ENCODE assay signal across 29 cellular contexts in the genomic region with DNA sequence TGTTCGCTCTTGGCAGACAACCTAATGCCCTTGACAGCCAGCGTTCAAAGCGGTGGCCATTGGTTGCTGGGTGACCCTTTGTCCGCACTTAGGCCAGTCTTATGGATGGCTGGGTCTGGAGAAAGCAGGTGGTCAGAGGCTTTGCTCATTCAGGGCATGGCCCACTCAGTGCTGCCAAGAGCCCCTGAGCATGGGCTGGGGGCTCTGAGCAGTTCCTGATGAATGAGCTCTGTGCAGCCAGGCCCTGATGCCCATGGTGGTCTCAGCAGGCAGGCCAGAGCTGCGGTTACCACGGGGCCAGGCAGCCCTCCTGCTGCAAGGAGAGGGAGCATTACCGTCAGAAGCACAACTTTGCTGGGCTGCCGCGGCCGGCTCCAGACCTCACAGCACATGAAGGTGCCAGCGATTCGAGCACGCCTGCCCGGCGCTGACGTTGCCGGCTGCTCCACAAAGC. TPM values are rescaled to one million over a fixed set of nuclear protein-coding genes. Genes with fewer than 3 reads are reported as not detected.
DNase-seq lines count a peak whose midpoint lies in the region; ATAC-seq and TF ChIP-seq lines count a peak whose summit lies in the region.
"Had no signal": no experiment of that assay in that cellular context is flagged by ENCODE, and none has a peak within 500 bp of the region (broad histone marks: within the 10 kb centered on the region; RNA-seq: fewer than 3 reads in every experiment).

No MANE protein-coding gene starts in this region.

- H3K4me1 Mint-ChIP-seq in T-helper 17 cell: no peaks in the 10 kb centered on the region
- H3K4me1 Mint-ChIP-seq: naive B cell had no signal

- in situ Hi-C loops in astrocyte of the spinal cord (cut with HindIII; ENCODE audit: low sequenced_read_pairs): no loop called here

- 89% methylated on average over 15 of the region's 17 CpGs for WGBS in suprapubic skin

- H3K27me3 Mint-ChIP-seq in T-helper 17 cell: peaks cover 5% of the 10 kb centered on the region
- H3K27me3 Mint-ChIP-seq: activated CD4-positive, alpha-beta memory T cell treated with anti-CD3 and anti-CD28 coated beads for 36 hours; naive B cell; stimulated activated naive CD8-positive, alpha-beta T cell treated with anti-CD3 and anti-CD28 coated beads, Interleukin-15, Interleukin-2, amounts not matched to agents 100 ng/mL and 50 ng/mL, for 24 hours had no signal

- H3K4me3 Mint-ChIP-seq in T-helper 17 cell: no peak overlapping the region
- H3K4me3 Mint-ChIP-seq: activated CD4-positive, alpha-beta memory T cell treated with anti-CD3 and anti-CD28 coated beads for 36 hours; activated T-helper 1 cell treated with anti-CD3 and anti-CD28 coated beads, Interleukin-12 subunit alpha, Interleukin-12 subunit beta, Interleukin-2, Interleukin-4 antibody, amounts not matched to agents 30 ng/mL and 10 ng/mL and 1 ng/mL, durations not matched to agents 14 hours and 24 hours and 36 hours; effector memory CD8-positive, alpha-beta T cell; naive B cell; stimulated activated naive CD8-positive, alpha-beta T cell treated with anti-CD3 and anti-CD28 coated beads, Interleukin-15, Interleukin-2, amounts not matched to agents 100 ng/mL and 50 ng/mL, for 24 hours had no signal

- TF ChIP-seq CTCF in astrocyte of the spinal cord (IDR thresholded peaks at IDR 0.05; ENCODE audit: low read depth, low read length) (no peak), suprapubic skin (IDR thresholded peaks at IDR 0.05) (no peak)

- no peaks in the 10 kb centered on the region for H3K36me3 ChIP-seq in suprapubic skin
- H3K36me3 ChIP-seq: BE2C, neutrophil, uterus had no signal

- no peak for TF ChIP-seq EP300 in suprapubic skin (IDR thresholded peaks at IDR 0.05)

- no peaks in the 10 kb centered on the region for H3K4me1 ChIP-seq in suprapubic skin
- H3K4me1 ChIP-seq: A549, BE2C, uterus had no signal

- no peak overlapping the region for H3K4me3 ChIP-seq in astrocyte of the spinal cord (ENCODE audit: low read depth, low read length)
- H3K4me3 ChIP-seq in suprapubic skin: no peak overlapping the region
- H3K4me3 ChIP-seq: A549, uterus had no signal

- peaks cover 3% of the 10 kb centered on the region for H3K27me3 ChIP-seq in suprapubic skin
- H3K27me3 ChIP-seq: BE2C, neutrophil, uterus had no signal

- no peaks in the 10 kb centered on the region for H3K9me3 ChIP-seq in T-helper 17 cell (ENCODE audit: control insufficient read depth, low read length, poor library complexity, severe bottlenecking)
- no peaks in the 10 kb centered on the region for H3K9me3 ChIP-seq in suprapubic skin
- H3K9me3 ChIP-seq: A549, neutrophil, uterus had no signal

- no peaks in the 10 kb centered on the region for H3K36me3 Mint-ChIP-seq in T-helper 17 cell (ENCODE audit: low read depth)
- H3K36me3 Mint-ChIP-seq: activated CD4-positive, alpha-beta memory T cell treated with anti-CD3 and anti-CD28 coated beads for 36 hours; naive B cell had no signal

- H3K27ac ChIP-seq in suprapubic skin: no peak overlapping the region
- H3K27ac ChIP-seq: A549, neutrophil, uterus had no signal

- no peak overlapping the region for H3K27ac Mint-ChIP-seq in T-helper 17 cell
- H3K27ac Mint-ChIP-seq: activated CD4-positive, alpha-beta memory T cell treated with anti-CD3 and anti-CD28 coated beads for 36 hours; activated T-helper 1 cell treated with anti-CD3 and anti-CD28 coated beads, Interleukin-12 subunit alpha, Interleukin-12 subunit beta, Interleukin-2, Interleukin-4 antibody, amounts not matched to agents 30 ng/mL and 10 ng/mL and 1 ng/mL, durations not matched to agents 14 hours and 24 hours and 36 hours; effector memory CD8-positive, alpha-beta T cell; naive B cell; stimulated activated naive CD8-positive, alpha-beta T cell treated with anti-CD3 and anti-CD28 coated beads, Interleukin-15, Interleukin-2, amounts not matched to agents 100 ng/mL and 50 ng/mL, for 24 hours had no signal

- no peak for TF ChIP-seq POLR2A in suprapubic skin (IDR thresholded peaks at IDR 0.05)

- peak; percentile 40 for DNase-seq in Daoy (ENCODE audit: low read depth)
- DNase-seq in astrocyte of the spinal cord (ENCODE audit: low read depth, low spot score): peak; percentile 27
- DNase-seq in iris pigment epithelial cell (ENCODE audit: low read depth): peak; percentile 13
- DNase-seq in retina: peak; percentile 49
- DNase-seq in T-helper 17 cell: no peak
- no peak for DNase-seq in suprapubic skin (ENCODE audit: low spot score in 2 of 2)
- DNase-seq in kidney glomerular epithelial cell (lab: John Stamatoyannopoulos, UW): no peak
- DNase-seq: activated CD4-positive, alpha-beta memory T cell treated with anti-CD3 and anti-CD28 coated beads for 36 hours; activated CD4-positive, CD25-positive, alpha-beta regulatory T cell treated with anti-CD3 and anti-CD28 coated beads, Interleukin-2, amount 50 U/mL, for 72 hours; activated CD8-positive, alpha-beta memory T cell treated with anti-CD3 and anti-CD28 coated beads, Interleukin-2, amount 50 U/mL, for 48 hours; activated naive CD4-positive, alpha-beta T cell treated with Interleukin-2 at 50 U/mL for 16 hours; BE2C; cortex of kidney; effector memory CD8-positive, alpha-beta T cell; Kasumi-1; naive B cell; NCI-H1417 treated with DMSO at 0.1 percent for 48 hours; NCI-H2029 treated with DMSO at 0.1 percent for 48 hours; NCI-H526 treated with DMSO at 0.1 percent for 48 hours; Right ventricle myocardium superior; T-helper 2 cell; uterus had no signal

- no peak for ATAC-seq in T-helper 17 cell
- no peak for ATAC-seq in HG02571 (IDR thresholded peaks at IDR 0.05; ENCODE audit: unreplicated experiment)
- ATAC-seq: A549; effector memory CD8-positive, alpha-beta T cell; Panc1; SK-N-SH treated with all-trans-retinoic acid at 6 μM for 48 hours had no signal

RNA-seq across cellular contexts. Expression of gene CDH4, which starts 36.3 kb away (rescaled TPM):
- 2.1 and 3.8 TPM in 2 replicates for total RNA-seq in Daoy (2014; rRNA removed; shearing (Covaris generic))
- total RNA-seq in T-helper 17 cell (under 1 TPM; 0.55 to 0.67 TPM), suprapubic skin (1 to 10 TPM in 3 of 4 donors, under 1 TPM in 1; 0.91 to 5.9 (median 2.6) TPM)
- total RNA-seq: activated T-helper 1 cell treated with anti-CD3 and anti-CD28 coated beads, Interleukin-12 subunit alpha, Interleukin-12 subunit beta, Interleukin-2, Interleukin-4 antibody, amounts not matched to agents 30 ng/mL and 10 ng/mL and 1 ng/mL, durations not matched to agents 14 hours and 24 hours and 36 hours had no signal

Comparison
In these comparisons a context has a peak if more than half of its experiments do, and no peak if none do; other contexts are left out.
1. DNase-seq: peak in Daoy (single experiment), astrocyte of the spinal cord (single experiment), iris pigment epithelial cell (single experiment) and retina (single experiment); none in T-helper 17 cell (0 of 3), suprapubic skin (0 of 2) and kidney glomerular epithelial cell (single experiment).